In the genomic region with DNA sequence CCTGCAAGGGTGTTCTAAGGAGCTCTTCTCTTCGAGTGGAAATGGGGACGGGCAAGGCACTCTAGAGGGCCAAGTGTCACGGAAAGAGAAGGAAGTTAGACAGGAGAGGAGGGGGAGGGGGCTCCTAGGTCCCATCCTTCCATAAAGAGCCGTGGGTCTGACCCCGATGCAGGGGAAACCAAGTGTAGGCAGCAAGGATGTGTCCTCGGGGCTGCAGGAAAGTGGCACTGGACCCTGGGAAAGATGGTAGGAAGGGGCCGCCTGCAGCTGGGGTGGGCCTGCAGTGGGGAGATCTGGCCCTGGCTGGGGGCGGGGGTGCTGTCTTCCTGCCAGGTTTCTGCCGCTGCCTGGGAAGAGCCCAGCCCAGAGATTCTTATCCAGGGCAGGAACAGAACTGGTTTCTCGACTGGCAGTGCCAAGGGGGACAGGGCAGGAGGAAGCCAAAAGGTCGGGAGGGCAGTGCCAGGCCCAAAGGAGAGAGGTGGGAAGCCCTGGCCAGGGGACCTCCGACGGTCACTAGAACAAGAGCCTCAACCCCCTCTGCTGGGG, we compare ENCODE assay signal across 1 cellular context.
TF ChIP-seq lines count a peak whose summit lies in the region.

No MANE protein-coding gene starts in this region.

TF ChIP-seq in HCT116, 20 proteins besides CTCF, POLR2A, EP300 and RAD21:
- TF ChIP-seq SRF (IDR thresholded peaks at IDR 0.05; ENCODE audit: low read depth) (no peak), EZH2 (IDR thresholded peaks at IDR 0.05) (no peak), ELF1 (IDR thresholded peaks at IDR 0.05; ENCODE audit: borderline replicate concordance, low read depth) (no peak), YY1 (IDR thresholded peaks at IDR 0.05; ENCODE audit: extremely low read depth, insufficient replicate concordance, low read depth, low read length) (no peak), ZFX (IDR thresholded peaks at IDR 0.05) (no peak), EZH2phosphoT487 (IDR thresholded peaks at IDR 0.05; ENCODE audit: borderline replicate concordance) (no peak), POLR2AphosphoS5 (IDR thresholded peaks at IDR 0.05; ENCODE audit: low read depth, low read length) (no peak), FOSL1 (IDR thresholded peaks at IDR 0.05; ENCODE audit: low read depth) (no peak), CEBPB (IDR thresholded peaks at IDR 0.05; ENCODE audit: low read depth) (no peak), JUND (IDR thresholded peaks at IDR 0.05) (no peak), EGR1 (IDR thresholded peaks at IDR 0.05; ENCODE audit: low read depth) (no peak), TCF7L2 (IDR thresholded peaks at IDR 0.05; ENCODE audit: borderline replicate concordance, extremely low read depth, insufficient read depth, insufficient read length) (no peak)
- TF ChIP-seq, protein P1, sequence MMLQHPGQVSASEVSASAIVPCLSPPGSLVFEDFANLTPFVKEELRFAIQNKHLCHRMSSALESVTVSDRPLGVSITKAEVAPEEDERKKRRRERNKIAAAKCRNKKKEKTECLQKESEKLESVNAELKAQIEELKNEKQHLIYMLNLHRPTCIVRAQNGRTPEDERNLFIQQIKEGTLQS (IDR thresholded peaks at IDR 0.05), result no peak
- TF ChIP-seq, protein P2, sequence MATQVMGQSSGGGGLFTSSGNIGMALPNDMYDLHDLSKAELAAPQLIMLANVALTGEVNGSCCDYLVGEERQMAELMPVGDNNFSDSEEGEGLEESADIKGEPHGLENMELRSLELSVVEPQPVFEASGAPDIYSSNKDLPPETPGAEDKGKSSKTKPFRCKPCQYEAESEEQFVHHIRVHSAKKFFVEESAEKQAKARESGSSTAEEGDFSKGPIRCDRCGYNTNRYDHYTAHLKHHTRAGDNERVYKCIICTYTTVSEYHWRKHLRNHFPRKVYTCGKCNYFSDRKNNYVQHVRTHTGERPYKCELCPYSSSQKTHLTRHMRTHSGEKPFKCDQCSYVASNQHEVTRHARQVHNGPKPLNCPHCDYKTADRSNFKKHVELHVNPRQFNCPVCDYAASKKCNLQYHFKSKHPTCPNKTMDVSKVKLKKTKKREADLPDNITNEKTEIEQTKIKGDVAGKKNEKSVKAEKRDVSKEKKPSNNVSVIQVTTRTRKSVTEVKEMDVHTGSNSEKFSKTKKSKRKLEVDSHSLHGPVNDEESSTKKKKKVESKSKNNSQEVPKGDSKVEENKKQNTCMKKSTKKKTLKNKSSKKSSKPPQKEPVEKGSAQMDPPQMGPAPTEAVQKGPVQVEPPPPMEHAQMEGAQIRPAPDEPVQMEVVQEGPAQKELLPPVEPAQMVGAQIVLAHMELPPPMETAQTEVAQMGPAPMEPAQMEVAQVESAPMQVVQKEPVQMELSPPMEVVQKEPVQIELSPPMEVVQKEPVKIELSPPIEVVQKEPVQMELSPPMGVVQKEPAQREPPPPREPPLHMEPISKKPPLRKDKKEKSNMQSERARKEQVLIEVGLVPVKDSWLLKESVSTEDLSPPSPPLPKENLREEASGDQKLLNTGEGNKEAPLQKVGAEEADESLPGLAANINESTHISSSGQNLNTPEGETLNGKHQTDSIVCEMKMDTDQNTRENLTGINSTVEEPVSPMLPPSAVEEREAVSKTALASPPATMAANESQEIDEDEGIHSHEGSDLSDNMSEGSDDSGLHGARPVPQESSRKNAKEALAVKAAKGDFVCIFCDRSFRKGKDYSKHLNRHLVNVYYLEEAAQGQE (IDR thresholded peaks at IDR 0.05; ENCODE audit: low read depth), result no peak
TF ChIP-seq in HCT116: peak in this region for 0.
